Comparison of ENCODE assay signal across 16 cellular contexts in the genomic region with DNA sequence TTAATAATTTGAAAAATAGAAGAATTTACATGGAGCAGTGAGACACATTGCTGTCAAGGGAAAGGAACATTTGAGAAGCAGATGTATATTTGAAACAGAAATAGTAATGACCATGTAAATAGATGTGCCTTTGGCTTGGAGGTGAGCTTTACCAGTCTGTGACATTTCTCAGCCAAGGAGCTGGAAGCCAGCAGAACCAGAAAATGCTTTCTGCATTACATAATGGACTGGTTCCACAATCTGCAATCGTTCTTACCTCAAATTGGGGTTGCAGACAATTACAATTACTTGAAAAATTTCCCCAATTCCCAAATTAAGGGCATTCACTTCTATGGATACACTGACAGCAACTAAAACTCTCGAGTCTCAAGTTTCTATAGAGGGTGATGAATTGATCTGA. TPM values are rescaled to one million over a fixed set of nuclear protein-coding genes. Genes with fewer than 3 reads are reported as not detected.
DNase-seq lines count a peak whose midpoint lies in the region; ATAC-seq, FAIRE-seq and TF ChIP-seq lines count a peak whose summit lies in the region.
"Had no signal": no experiment of that assay in that cellular context is flagged by ENCODE, and none has a peak within 500 bp of the region (broad histone marks: within the 10 kb centered on the region; RNA-seq: fewer than 3 reads in every experiment).

No MANE protein-coding gene starts in this region.

- peak; percentile 86 for DNase-seq in G401 (ENCODE audit: low spot score)
- DNase-seq in K562 (ENCODE audit: extremely low read depth in 1 of 4, low spot score in 3 of 4) = no peak
- no peak for DNase-seq in smooth muscle cell (lab: John Stamatoyannopoulos, UW; ENCODE audit: unreplicated experiment)
- DNase-seq in stimulated activated CD4-positive, alpha-beta T cell treated with anti-CD3 and anti-CD28 coated beads, Interleukin-12 subunit alpha, Interleukin-12 subunit beta, amount 100 ng/mL, for 4 hours = no peak
- DNase-seq in left colon = no peak
- DNase-seq: 8988T; Calu3; CD8-positive, alpha-beta T cell; DMS79 treated with DMSO at 0.1 percent for 48 hours; H9 had no signal

- intact Hi-C loops in K562 (cut with micrococcal nuclease) = no loop called here
- intact Hi-C loops in left colon (cut with DNase I, micrococcal nuclease) = no loop called here

- TF ChIP-seq CTCF in K562 (IDR thresholded peaks at IDR 0.05 in 2 of 3, conservative IDR thresholded peaks at IDR 0.05 in 1 of 3; ENCODE audit: insufficient read depth in 2 of 3, low read depth in 1 of 3, low read length in 3 of 3) (no peak), neural cell (IDR thresholded peaks at IDR 0.05; ENCODE audit: poor library complexity, severe bottlenecking) (no peak), smooth muscle cell (IDR thresholded peaks at IDR 0.05; ENCODE audit: borderline replicate concordance, insufficient read depth, poor library complexity, severe bottlenecking) (no peak)

- H3K27me3 ChIP-seq in K562 (ENCODE audit: control insufficient read depth in 2 of 2, insufficient read depth in 2 of 2, low read length in 2 of 2) (no peaks in the 10 kb centered on the region), neural cell (ENCODE audit: insufficient read depth, low read depth, low read length) (no peaks in the 10 kb centered on the region), smooth muscle cell (ENCODE audit: low read depth) (no peaks in the 10 kb centered on the region)
- H3K27me3 ChIP-seq: BLaER1 had no signal

- in situ Hi-C loops in G401 (cut with HindIII; ENCODE audit: low sequenced_read_pairs) = no loop called here
- in situ Hi-C loops in K562 (cut with MboI) = no loop called here

- H3K9me3 ChIP-seq in K562 (replicated peaks; ENCODE audit: control insufficient read depth, insufficient read depth, low read depth, low read length) (no peaks in the 10 kb centered on the region), neural cell (ENCODE audit: low read length) (no peaks in the 10 kb centered on the region), smooth muscle cell (replicated peaks; ENCODE audit: low read depth) (no peaks in the 10 kb centered on the region)
- H3K9me3 ChIP-seq: BLaER1 had no signal

- POLR2A ChIA-PET in K562 (lab: Yijun Ruan, JAX) = interaction anchor here (1.2 kb wide), 1 partner anchor 11 kb away, joined by 5 read pairs; no protein-coding TSS in a partner anchor

- no peak for TF ChIP-seq EP300 in K562 (IDR thresholded peaks at IDR 0.05; ENCODE audit: low read length)
- TF ChIP-seq EP300 in neural cell (conservative IDR thresholded peaks at IDR 0.05; ENCODE audit: poor library complexity, severe bottlenecking) = no peak

- H3K9me1 ChIP-seq in K562 (ENCODE audit: control insufficient read depth, insufficient read depth, low read length) = no peaks in the 10 kb centered on the region

- CTCF ChIA-PET in K562 (lab: Yijun Ruan, JAX; ENCODE audit: low intra/inter-chr PET ratio) = no interaction called here

- no TSS peak for BruUV-seq in K562 (replicated peaks; lab: Mats Ljungman, UMichigan)

- WGBS in K562 (ENCODE audit: insufficient coverage, low coverage, missing lambda C conversion rate) = 42% methylated on average over 2 of the region's 2 CpGs
- 67% methylated on average over 2 of the region's 2 CpGs for whole genome bisulfite sequencing in smooth muscle cell (ENCODE audit: low lambda C conversion rate)

- peak; percentile 40 for FAIRE-seq in K562 (lab: Jason Lieb, UNC)
- FAIRE-seq: GM12878, GM19239, H1 had no signal

- no peak for TF ChIP-seq POLR2A in K562 (conservative IDR thresholded peaks at IDR 0.05)

- H4K20me1 ChIP-seq in K562 (replicated peaks; ENCODE audit: control insufficient read depth, insufficient read depth, low read length) = no peaks in the 10 kb centered on the region
- no peaks in the 10 kb centered on the region for H4K20me1 ChIP-seq in neural cell (ENCODE audit: insufficient read depth)
- no peaks in the 10 kb centered on the region for H4K20me1 ChIP-seq in smooth muscle cell (ENCODE audit: low read depth)
- H4K20me1 ChIP-seq: BLaER1 had no signal

- H3K27ac ChIP-seq in K562 (ENCODE audit: extremely low read depth, low read depth, low read length) (peak overlapping the region; percentile 43; the same call in 2 of the 3 replicates), neural cell (ENCODE audit: low read length) (peak overlapping the region; percentile 52), smooth muscle cell (ENCODE audit: low read depth) (peak overlapping the region; percentile 31)
- H3K27ac ChIP-seq: BLaER1 had no signal

- peak overlapping the region; percentile 61; the same call in 1 of the 2 replicates for H2AFZ ChIP-seq in K562 (ENCODE audit: low read depth, low read length)
- no peak overlapping the region for H2AFZ ChIP-seq in neural cell (ENCODE audit: low read depth, low read length)
- no peak overlapping the region for H2AFZ ChIP-seq in smooth muscle cell (ENCODE audit: low read depth)

- H3K4me2 ChIP-seq in K562 (ENCODE audit: insufficient read depth, low read length) (no peak overlapping the region), neural cell (ENCODE audit: low read length) (no peak overlapping the region), smooth muscle cell (no peak overlapping the region)
- H3K4me2 ChIP-seq: BLaER1 had no signal

- H3K9ac ChIP-seq in K562 (ENCODE audit: insufficient read depth in 1 of 2, low read depth in 2 of 2, low read length in 2 of 2) (no peak overlapping the region), neural cell (ENCODE audit: low read length) (no peak overlapping the region), smooth muscle cell (ENCODE audit: low read depth) (no peak overlapping the region)
- H3K9ac ChIP-seq: BLaER1 had no signal

- H3F3A ChIP-seq in neural cell (ENCODE audit: insufficient read depth, low read length, poor library complexity, severe bottlenecking) (no peaks in the 10 kb centered on the region), smooth muscle cell (ENCODE audit: low read depth) (no peaks in the 10 kb centered on the region)

- H3K9me2 ChIP-seq in neural cell (ENCODE audit: insufficient read depth, low read length) = no peaks in the 10 kb centered on the region

- H3K4me3 ChIP-seq in K562 = no peak overlapping the region
- no peak overlapping the region for H3K4me3 ChIP-seq in neural cell (ENCODE audit: low read length)
- no peak overlapping the region for H3K4me3 ChIP-seq in smooth muscle cell
- H3K4me3 ChIP-seq: BLaER1, GM12878 had no signal

- peaks cover 8 to 37% of the 10 kb centered on the region in 2 experiments for H3K4me1 ChIP-seq in K562 (replicated peaks in 1 of 2; ENCODE audit: control insufficient read depth in 2 of 2, insufficient read depth in 2 of 2, low read length in 2 of 2)
- no peaks in the 10 kb centered on the region for H3K4me1 ChIP-seq in smooth muscle cell (ENCODE audit: low read depth)
- H3K4me1 ChIP-seq: BLaER1 had no signal

- ATAC-seq in K562 (no peak), HG03159 (IDR thresholded peaks at IDR 0.05; ENCODE audit: unreplicated experiment) (no peak), left colon (no peak)
- ATAC-seq: CD8-positive, alpha-beta T cell; GM12878 had no signal

- H3K36me3 ChIP-seq in K562 (ENCODE audit: control insufficient read depth, insufficient read depth, low read length) (no peaks in the 10 kb centered on the region), neural cell (ENCODE audit: insufficient read depth, low read length) (no peaks in the 10 kb centered on the region), smooth muscle cell (ENCODE audit: low read depth) (no peaks in the 10 kb centered on the region)
- H3K36me3 ChIP-seq: BLaER1 had no signal

- TF ChIP-seq RAD21 in K562 (CRISPR knock-in tag; conservative IDR thresholded peaks at IDR 0.05 in 1 of 2, IDR thresholded peaks at IDR 0.05 in 1 of 2) (no peak), neural cell (conservative IDR thresholded peaks at IDR 0.05) (no peak)

- H3K79me2 ChIP-seq in K562 (ENCODE audit: control insufficient read depth, insufficient read depth, low read length) (no peaks in the 10 kb centered on the region), neural cell (replicated peaks; ENCODE audit: insufficient read depth, low read length) (no peaks in the 10 kb centered on the region), smooth muscle cell (ENCODE audit: low read depth) (no peaks in the 10 kb centered on the region)

TF ChIP-seq in K562, 482 proteins besides CTCF, POLR2A, EP300 and RAD21 (continues in another document):
- TF ChIP-seq BCL6 (CRISPR knock-in tag; IDR thresholded peaks at IDR 0.05) (no peak), SMARCA4 (IDR thresholded peaks at IDR 0.05) (no peak), MBD2 (IDR thresholded peaks at IDR 0.05; ENCODE audit: borderline replicate concordance, low read depth) (no peak), POLR3G (IDR thresholded peaks at IDR 0.05; ENCODE audit: extremely low read depth, insufficient read length, insufficient replicate concordance) (no peak)

TF ChIP-seq in neural cell, 6 proteins besides CTCF, POLR2A, EP300 and RAD21 (continues in another document):
- no peak for TF ChIP-seq EZH2 (IDR thresholded peaks at IDR 0.05; ENCODE audit: borderline replicate concordance, insufficient read depth, low read length, poor library complexity, severe bottlenecking)
- no peak for TF ChIP-seq TAF1 (IDR thresholded peaks at IDR 0.05; ENCODE audit: low read depth)
- TF ChIP-seq MXI1 (conservative IDR thresholded peaks at IDR 0.05; ENCODE audit: poor library complexity, severe bottlenecking) = no peak

RNA-seq across cellular contexts. Expression of gene HNMT, which starts 59.7 kb away (rescaled TPM):
- total RNA-seq in G401 (2014; rRNA removed; shearing (Covaris generic)) = not detected in 2 replicates
- total RNA-seq in K562 (2011; cell fraction: chromatin; rRNA removed; ENCODE audit: low replicate concordance) = 3.5 and 3.7 TPM in 2 replicates
- total RNA-seq in K562 (2011; cell fraction: nucleolus; rRNA removed) = 1.3 TPM in 1 of 2 replicates, not detected in the other
- 0.66 and 1.5 TPM in 2 replicates for total RNA-seq in K562 (2011; cell fraction: nucleoplasm; rRNA removed)
- total RNA-seq in K562 (2014; rRNA removed) = 3.5 and 5.2 TPM in 2 replicates
- 7.6 and 8.5 TPM in 2 replicates for total RNA-seq in K562 (2014; rRNA removed; fragmentation: Illumina TruSeq; extraction: Trizol)
- total RNA-seq in K562 (2015; rRNA removed; fragmentation: Illumina TruSeq; extraction: Trizol) = 10.7 and 12.5 TPM in 2 replicates
- total RNA-seq in K562 (2021) = 2.8 and 3.1 TPM in 2 replicates
- polyA plus RNA-seq in K562 (2011; rRNA removed) = 2.9 and 10.9 TPM in 2 replicates
- polyA plus RNA-seq in K562 (2011; cell fraction: cytosol; rRNA removed) = 2.3 and 2.6 TPM in 2 replicates
- polyA plus RNA-seq in K562 (2011; cell fraction: nucleus; rRNA removed) = 1.8 and 2.6 TPM in 2 replicates
- polyA plus RNA-seq in K562 (2012) = 7.2 and 12.0 TPM in 2 replicates
- polyA plus RNA-seq in K562 (2014; fragmentation: Illumina TruSeq; extraction: Trizol) = 4.8 and 5.8 TPM in 2 replicates
- 1 to 10 TPM; 5.3 TPM for polyA plus RNA-seq in K562 (2014; fragmentation: Nextera tagmentation; extraction: Ambion mirVana)
- 4.9 and 7.3 TPM in 2 replicates for polyA plus RNA-seq in K562 (2014; rRNA removed)
- polyA minus RNA-seq in K562 (2011; rRNA and poly(A)+ RNA removed) = 4.5 and 7.1 TPM in 2 replicates
- polyA minus RNA-seq in K562 (2011; cell fraction: cytosol; rRNA and poly(A)+ RNA removed) = 3.3 TPM in 1 of 2 replicates, not detected in the other
- 1.3 and 1.5 TPM in 2 replicates for polyA minus RNA-seq in K562 (2011; cell fraction: nucleus; rRNA and poly(A)+ RNA removed)
- polyA plus RNA-seq in neural cell = 0.40 TPM in 1 of 2 replicates, not detected in the other
- polyA minus RNA-seq in neural cell = 1.2 and 1.3 TPM in 2 replicates
- 9.6 and 20.7 TPM in 2 replicates for total RNA-seq in smooth muscle cell
- polyA plus RNA-seq in smooth muscle cell = 3.6 and 10.8 TPM in 2 replicates
- total RNA-seq in left colon = 10 to 100 TPM; 74.0 to 78.2 TPM
- total RNA-seq: CD8-positive, alpha-beta T cell; GM12878 had no signal
- polyA plus RNA-seq: GM12878 had no signal
